ENCODE assay signal across 2 cellular contexts in the genomic region with DNA sequence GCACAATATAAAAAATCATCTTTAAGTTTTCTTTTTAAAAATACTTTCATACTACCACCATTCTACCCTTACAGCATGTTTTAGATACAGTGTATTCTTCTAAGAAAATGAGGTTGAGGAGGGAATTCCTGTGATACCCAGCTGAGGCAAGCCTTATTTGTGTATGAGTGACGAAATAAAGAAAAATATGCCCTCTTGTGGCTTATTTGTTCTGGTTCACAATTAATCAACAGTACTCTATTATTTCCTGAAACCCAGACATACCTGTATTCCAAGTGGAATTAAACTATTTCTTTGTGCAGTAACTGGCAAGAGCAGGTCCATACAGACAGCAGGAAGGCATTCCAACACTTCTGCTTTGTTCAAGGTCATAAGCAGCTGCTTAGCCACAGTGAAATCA.
TF ChIP-seq lines count a peak whose summit lies in the region.

No MANE protein-coding gene starts in this region.

TF ChIP-seq in liver, 16 proteins besides CTCF, POLR2A, EP300 and RAD21 (continued from another document):
- TF ChIP-seq, protein P1, sequence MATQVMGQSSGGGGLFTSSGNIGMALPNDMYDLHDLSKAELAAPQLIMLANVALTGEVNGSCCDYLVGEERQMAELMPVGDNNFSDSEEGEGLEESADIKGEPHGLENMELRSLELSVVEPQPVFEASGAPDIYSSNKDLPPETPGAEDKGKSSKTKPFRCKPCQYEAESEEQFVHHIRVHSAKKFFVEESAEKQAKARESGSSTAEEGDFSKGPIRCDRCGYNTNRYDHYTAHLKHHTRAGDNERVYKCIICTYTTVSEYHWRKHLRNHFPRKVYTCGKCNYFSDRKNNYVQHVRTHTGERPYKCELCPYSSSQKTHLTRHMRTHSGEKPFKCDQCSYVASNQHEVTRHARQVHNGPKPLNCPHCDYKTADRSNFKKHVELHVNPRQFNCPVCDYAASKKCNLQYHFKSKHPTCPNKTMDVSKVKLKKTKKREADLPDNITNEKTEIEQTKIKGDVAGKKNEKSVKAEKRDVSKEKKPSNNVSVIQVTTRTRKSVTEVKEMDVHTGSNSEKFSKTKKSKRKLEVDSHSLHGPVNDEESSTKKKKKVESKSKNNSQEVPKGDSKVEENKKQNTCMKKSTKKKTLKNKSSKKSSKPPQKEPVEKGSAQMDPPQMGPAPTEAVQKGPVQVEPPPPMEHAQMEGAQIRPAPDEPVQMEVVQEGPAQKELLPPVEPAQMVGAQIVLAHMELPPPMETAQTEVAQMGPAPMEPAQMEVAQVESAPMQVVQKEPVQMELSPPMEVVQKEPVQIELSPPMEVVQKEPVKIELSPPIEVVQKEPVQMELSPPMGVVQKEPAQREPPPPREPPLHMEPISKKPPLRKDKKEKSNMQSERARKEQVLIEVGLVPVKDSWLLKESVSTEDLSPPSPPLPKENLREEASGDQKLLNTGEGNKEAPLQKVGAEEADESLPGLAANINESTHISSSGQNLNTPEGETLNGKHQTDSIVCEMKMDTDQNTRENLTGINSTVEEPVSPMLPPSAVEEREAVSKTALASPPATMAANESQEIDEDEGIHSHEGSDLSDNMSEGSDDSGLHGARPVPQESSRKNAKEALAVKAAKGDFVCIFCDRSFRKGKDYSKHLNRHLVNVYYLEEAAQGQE (IDR thresholded peaks at IDR 0.05), result no peak
- TF ChIP-seq HNF4G (IDR thresholded peaks at IDR 0.05) (no peak), RXRA (IDR thresholded peaks at IDR 0.05) (no peak), JUND (IDR thresholded peaks at IDR 0.05) (no peak), TAF1 (conservative IDR thresholded peaks at IDR 0.05) (no peak), NR2F2 (IDR thresholded peaks at IDR 0.05) (no peak), SP1 (IDR thresholded peaks at IDR 0.05) (no peak), FOXA2 (IDR thresholded peaks at IDR 0.05) (no peak)
- TF ChIP-seq, protein P2, sequence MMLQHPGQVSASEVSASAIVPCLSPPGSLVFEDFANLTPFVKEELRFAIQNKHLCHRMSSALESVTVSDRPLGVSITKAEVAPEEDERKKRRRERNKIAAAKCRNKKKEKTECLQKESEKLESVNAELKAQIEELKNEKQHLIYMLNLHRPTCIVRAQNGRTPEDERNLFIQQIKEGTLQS (IDR thresholded peaks at IDR 0.05), result no peak
- TF ChIP-seq, protein P3, sequence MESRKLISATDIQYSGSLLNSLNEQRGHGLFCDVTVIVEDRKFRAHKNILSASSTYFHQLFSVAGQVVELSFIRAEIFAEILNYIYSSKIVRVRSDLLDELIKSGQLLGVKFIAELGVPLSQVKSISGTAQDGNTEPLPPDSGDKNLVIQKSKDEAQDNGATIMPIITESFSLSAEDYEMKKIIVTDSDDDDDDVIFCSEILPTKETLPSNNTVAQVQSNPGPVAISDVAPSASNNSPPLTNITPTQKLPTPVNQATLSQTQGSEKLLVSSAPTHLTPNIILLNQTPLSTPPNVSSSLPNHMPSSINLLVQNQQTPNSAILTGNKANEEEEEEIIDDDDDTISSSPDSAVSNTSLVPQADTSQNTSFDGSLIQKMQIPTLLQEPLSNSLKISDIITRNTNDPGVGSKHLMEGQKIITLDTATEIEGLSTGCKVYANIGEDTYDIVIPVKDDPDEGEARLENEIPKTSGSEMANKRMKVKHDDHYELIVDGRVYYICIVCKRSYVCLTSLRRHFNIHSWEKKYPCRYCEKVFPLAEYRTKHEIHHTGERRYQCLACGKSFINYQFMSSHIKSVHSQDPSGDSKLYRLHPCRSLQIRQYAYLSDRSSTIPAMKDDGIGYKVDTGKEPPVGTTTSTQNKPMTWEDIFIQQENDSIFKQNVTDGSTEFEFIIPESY (IDR thresholded peaks at IDR 0.05), result no peak

TF ChIP-seq in HepG2, 621 proteins besides CTCF, POLR2A, EP300 and RAD21 (continued from another document):
- no peak for TF ChIP-seq ZFP37 (CRISPR knock-in tag; IDR thresholded peaks at IDR 0.05; ENCODE audit: borderline replicate concordance)
- no peak for TF ChIP-seq ZBTB20 (CRISPR knock-in tag; IDR thresholded peaks at IDR 0.05; ENCODE audit: borderline replicate concordance, low read depth)
- TF ChIP-seq, protein P4, sequence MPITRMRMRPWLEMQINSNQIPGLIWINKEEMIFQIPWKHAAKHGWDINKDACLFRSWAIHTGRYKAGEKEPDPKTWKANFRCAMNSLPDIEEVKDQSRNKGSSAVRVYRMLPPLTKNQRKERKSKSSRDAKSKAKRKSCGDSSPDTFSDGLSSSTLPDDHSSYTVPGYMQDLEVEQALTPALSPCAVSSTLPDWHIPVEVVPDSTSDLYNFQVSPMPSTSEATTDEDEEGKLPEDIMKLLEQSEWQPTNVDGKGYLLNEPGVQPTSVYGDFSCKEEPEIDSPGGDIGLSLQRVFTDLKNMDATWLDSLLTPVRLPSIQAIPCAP (CRISPR knock-in tag; IDR thresholded peaks at IDR 0.05; ENCODE audit: low read depth), result no peak
- TF ChIP-seq ZNF546 (CRISPR knock-in tag; conservative IDR thresholded peaks at IDR 0.05), result no peak
